Comparison of ENCODE assay signal across 8 cellular contexts in genomic region chr17:7237761-7238417, GRCh38. TPM values are rescaled to one million over a fixed set of nuclear protein-coding genes. Genes with fewer than 3 reads are reported as not detected.
DNase-seq lines count a peak whose midpoint lies in the region; ATAC-seq and TF ChIP-seq lines count a peak whose summit lies in the region.

No MANE protein-coding gene starts in this region.

- peak overlapping the region; percentile 81 for H3K4me2 ChIP-seq in PC-3 (ENCODE audit: low read length)

- H3K4me1 ChIP-seq in A673 (ENCODE audit: insufficient read depth, low read length, poor library complexity, severe bottlenecking) (peaks cover 37% of the 10 kb centered on the region), PC-3 (ENCODE audit: insufficient read depth, low read length) (peaks cover 40% of the 10 kb centered on the region)

- no peaks in the 10 kb centered on the region for H3K9me3 Mint-ChIP-seq in nephron
- H3K9me3 Mint-ChIP-seq in stimulated activated naive CD8-positive, alpha-beta T cell treated with anti-CD3 and anti-CD28 coated beads, Interleukin-15, Interleukin-2, amounts not matched to agents 100 ng/mL and 50 ng/mL, for 24 hours: no peaks in the 10 kb centered on the region

- peak overlapping the region; percentile 95 for H3K27ac ChIP-seq in A673 (ENCODE audit: low read depth, low read length, poor library complexity, severe bottlenecking)
- H3K27ac ChIP-seq in PC-3 (ENCODE audit: low read length): peak overlapping the region; percentile 69

- intact Hi-C loops in A673 (cut with micrococcal nuclease; ENCODE audit: unreplicated experiment) (no loop called here), PC-3 (cut with micrococcal nuclease) (no loop called here)

- peaks cover 39% of the 10 kb centered on the region for H3K36me3 ChIP-seq in A673 (ENCODE audit: insufficient read depth, low read length, poor library complexity, severe bottlenecking)
- peaks cover 13% of the 10 kb centered on the region; the same call in 1 of the 2 replicates for H3K36me3 ChIP-seq in PC-3 (ENCODE audit: low read depth, low read length)

- H3K27me3 Mint-ChIP-seq in nephron (ENCODE audit: low read depth): no peaks in the 10 kb centered on the region
- H3K27me3 Mint-ChIP-seq in stimulated activated naive CD8-positive, alpha-beta T cell treated with anti-CD3 and anti-CD28 coated beads, Interleukin-15, Interleukin-2, amounts not matched to agents 100 ng/mL and 50 ng/mL, for 24 hours: no peaks in the 10 kb centered on the region

- DNase-seq in A673 (ENCODE audit: low spot score): peak; percentile 84
- DNase-seq in GM19238 (ENCODE audit: insufficient read length, low spot score): peak; percentile 80
- DNase-seq in PC-3: peak; percentile 42
- DNase-seq in activated T-helper 1 cell treated with anti-CD3 and anti-CD28 coated beads, Interleukin-2, amount 50 U/mL, for 16 hours (ENCODE audit: low read depth in 1 of 2, low spot score in 1 of 2): peak; percentile 67 to 71
- peak; percentile 44 for DNase-seq in fibroblast of peridontal ligament (ENCODE audit: extremely low read depth)

- TF ChIP-seq CTCF in A673 (conservative IDR thresholded peaks at IDR 0.05; ENCODE audit: low read depth, low read length) (no peak), PC-3 (conservative IDR thresholded peaks at IDR 0.05; ENCODE audit: low read depth, low read length) (no peak), nephron (IDR thresholded peaks at IDR 0.05; ENCODE audit: unreplicated experiment in 3 of 3) (no peak)

- peak overlapping the region; percentile 99 for H3K27ac Mint-ChIP-seq in nephron
- peak overlapping the region; percentile 84 for H3K27ac Mint-ChIP-seq in stimulated activated naive CD8-positive, alpha-beta T cell treated with anti-CD3 and anti-CD28 coated beads, Interleukin-15, Interleukin-2, amounts not matched to agents 100 ng/mL and 50 ng/mL, for 24 hours

- H4K20me1 ChIP-seq in PC-3 (ENCODE audit: low read length): no peaks in the 10 kb centered on the region

- no TSS peak for BruUV-seq in A673 (replicated peaks; lab: Mats Ljungman, UMichigan)
- no TSS peak for BruUV-seq in PC-3 (replicated peaks; lab: Mats Ljungman, UMichigan)

- H3K9me3 ChIP-seq in A673 (ENCODE audit: low read depth, low read length, poor library complexity, severe bottlenecking): no peaks in the 10 kb centered on the region
- H3K9me3 ChIP-seq in PC-3 (ENCODE audit: low read length): no peaks in the 10 kb centered on the region

- H3K4me3 Mint-ChIP-seq in nephron: peak overlapping the region; percentile 96 to 100 (median 96)
- peak overlapping the region; percentile 94 for H3K4me3 Mint-ChIP-seq in stimulated activated naive CD8-positive, alpha-beta T cell treated with anti-CD3 and anti-CD28 coated beads, Interleukin-15, Interleukin-2, amounts not matched to agents 100 ng/mL and 50 ng/mL, for 24 hours

- peak overlapping the region; percentile 59; the same call in 1 of the 2 replicates for H2AFZ ChIP-seq in PC-3 (ENCODE audit: low read length)

- H3K4me3 ChIP-seq in A673 (ENCODE audit: low read depth, low read length, poor library complexity, severe bottlenecking): peak overlapping the region; percentile 96
- H3K4me3 ChIP-seq in PC-3 (ENCODE audit: low read length): peak overlapping the region; percentile 96

- POLR2A ChIA-PET in A673 (lab: Charles Lee; ENCODE audit: low non-redundant PET) (interaction anchor here (0.6 kb wide), 1 partner anchor 340 kb away, joined by 12 read pairs; no protein-coding TSS in a partner anchor), PC-3 (lab: Charles Lee; ENCODE audit: unreplicated experiment) (no interaction called here)

- H3K36me3 Mint-ChIP-seq in nephron (ENCODE audit: low read depth): peaks cover 57% of the 10 kb centered on the region
- peaks cover 47% of the 10 kb centered on the region for H3K36me3 Mint-ChIP-seq in stimulated activated naive CD8-positive, alpha-beta T cell treated with anti-CD3 and anti-CD28 coated beads, Interleukin-15, Interleukin-2, amounts not matched to agents 100 ng/mL and 50 ng/mL, for 24 hours (ENCODE audit: low read depth)

- H3K27me3 ChIP-seq in A673 (replicated peaks; ENCODE audit: insufficient read depth, low read depth, low read length, poor library complexity) (no peaks in the 10 kb centered on the region), PC-3 (ENCODE audit: low read length) (no peaks in the 10 kb centered on the region)

- peak overlapping the region; percentile 89 for H3K9ac ChIP-seq in PC-3 (ENCODE audit: low read length)

- H3K9me2 ChIP-seq in PC-3 (replicated peaks; ENCODE audit: low read length): no peaks in the 10 kb centered on the region

- CTCF ChIA-PET in A673 (lab: Charles Lee): interaction anchor here (0.5 to 1.5 kb wide), 2 partner anchors 10 to 17 kb away, joined by 5 to 7 read pairs; no protein-coding TSS in a partner anchor
- CTCF ChIA-PET in PC-3 (lab: Charles Lee): no interaction called here

- ATAC-seq in PC-3: no peak; the same call in 1 of the 2 replicates
- no peak for ATAC-seq in HG03520 (IDR thresholded peaks at IDR 0.05; ENCODE audit: unreplicated experiment)

- peaks cover 67% of the 10 kb centered on the region for H3K79me2 ChIP-seq in PC-3 (ENCODE audit: low read length)

- peaks cover 58% of the 10 kb centered on the region for H3K4me1 Mint-ChIP-seq in nephron
- H3K4me1 Mint-ChIP-seq in stimulated activated naive CD8-positive, alpha-beta T cell treated with anti-CD3 and anti-CD28 coated beads, Interleukin-15, Interleukin-2, amounts not matched to agents 100 ng/mL and 50 ng/mL, for 24 hours (ENCODE audit: low read depth): peaks cover 76% of the 10 kb centered on the region

- H3F3A ChIP-seq in PC-3 (ENCODE audit: low read length, unreplicated experiment): peaks cover 8% of the 10 kb centered on the region

RNA-seq across cellular contexts. Expression of gene PHF23, which starts 1.4 kb away (rescaled TPM):
- total RNA-seq in A673 (2021) (84.0 and 85.1 TPM in 2 replicates), PC-3 (2014; rRNA removed) (20.8 and 32.7 TPM in 2 replicates)

RNA-seq across cellular contexts. Expression of gene DVL2, which starts 3.6 kb away (rescaled TPM):
- total RNA-seq in A673 (2021): 133 and 139 TPM in 2 replicates
- total RNA-seq in PC-3 (2014; rRNA removed): 36.9 and 65.7 TPM in 2 replicates

RNA-seq across cellular contexts. Expression of gene GABARAP, which starts 4.4 kb away (rescaled TPM):
- total RNA-seq in A673 (2021) (296 and 314 TPM in 2 replicates), PC-3 (2014; rRNA removed) (88.2 and 103 TPM in 2 replicates)

RNA-seq across cellular contexts. Expression of gene CTDNEP1, which starts 13.6 kb away (rescaled TPM):
- 175 and 179 TPM in 2 replicates for total RNA-seq in A673 (2021)
- total RNA-seq in PC-3 (2014; rRNA removed): 52.4 and 68.5 TPM in 2 replicates

RNA-seq across cellular contexts. Expression of gene ELP5, which starts 14.1 kb away (rescaled TPM):
- total RNA-seq in A673 (2021) (123 and 128 TPM in 2 replicates), PC-3 (2014; rRNA removed) (60.5 and 67.5 TPM in 2 replicates)
